ENCODE assay signal across 18 cellular contexts in the genomic region with DNA sequence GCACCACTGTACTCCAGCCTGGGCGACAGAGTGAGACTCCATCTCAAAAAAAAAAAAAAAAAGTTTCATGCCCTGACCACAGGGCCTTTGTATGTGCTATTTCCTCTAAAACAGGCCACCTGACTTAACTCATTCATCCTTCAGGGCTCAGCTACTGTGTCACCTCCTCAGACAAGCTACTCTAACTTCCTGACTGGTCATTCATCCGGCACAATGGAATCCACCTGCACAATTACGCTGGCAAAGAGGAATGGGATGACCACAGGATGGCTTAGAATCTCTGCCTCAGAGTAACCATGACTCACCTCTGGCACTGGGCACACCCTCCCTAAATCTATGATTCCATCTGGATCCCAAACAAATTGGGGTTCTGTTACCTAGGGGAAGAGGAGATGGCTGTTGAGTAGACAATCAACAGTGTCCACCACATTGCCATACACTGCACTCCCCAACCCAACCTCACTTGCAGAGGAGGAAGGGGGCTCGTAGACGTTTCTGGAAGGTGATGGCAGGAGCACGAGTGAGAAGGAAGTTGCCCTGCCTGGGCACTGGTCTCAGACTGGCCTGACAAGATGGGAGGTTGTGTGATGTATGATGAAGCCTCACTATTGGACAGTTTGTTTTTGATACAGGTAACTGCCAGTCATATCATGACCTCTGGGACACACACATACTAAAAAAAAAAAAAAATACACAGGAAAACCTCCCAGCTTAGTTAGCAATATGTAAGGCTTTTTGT. TPM values are rescaled to one million over a fixed set of nuclear protein-coding genes. Genes with fewer than 3 reads are reported as not detected.
DNase-seq lines count a peak whose midpoint lies in the region; ATAC-seq, FAIRE-seq and TF ChIP-seq lines count a peak whose summit lies in the region.
"Had no signal": no experiment of that assay in that cellular context is flagged by ENCODE, and none has a peak within 500 bp of the region (broad histone marks: within the 10 kb centered on the region; RNA-seq: fewer than 3 reads in every experiment).

No MANE protein-coding gene starts in this region.

- no peaks in the 10 kb centered on the region for H4K20me1 ChIP-seq in endothelial cell of umbilical vein (replicated peaks; ENCODE audit: control insufficient read depth, extremely low read depth, insufficient read depth, low read length)

- H3K4me2 ChIP-seq in endothelial cell of umbilical vein (ENCODE audit: insufficient read depth, low read length): no peak overlapping the region
- H3K4me2 ChIP-seq: KMS-11 had no signal

- POLR2A ChIA-PET in MCF 10A (lab: Yijun Ruan, JAX): no interaction called here
- POLR2A ChIA-PET in RWPE1 (lab: Yijun Ruan, JAX; ENCODE audit: low non-redundant PET): no interaction called here
- POLR2A ChIA-PET in endothelial cell of umbilical vein (lab: Charles Lee): interaction anchor here (0.6 kb wide), 1 partner anchor 10 kb away, joined by 3 read pairs; no protein-coding TSS in a partner anchor

- no peak overlapping the region for H3K27ac Mint-ChIP-seq in MCF 10A (ENCODE audit: low read depth, unreplicated experiment)
- peak overlapping the region; percentile 33 for H3K27ac Mint-ChIP-seq in stimulated activated naive B cell treated with anti-CD40 and anti-IgM and Interleukin-4, amounts not matched to agents 10 μg/mL and 1 μg/mL and 100 μg/mL, for 72 hours

- no peaks in the 10 kb centered on the region for H3K27me3 ChIP-seq in breast epithelium
- H3K27me3 ChIP-seq in endothelial cell of umbilical vein (ENCODE audit: control insufficient read depth in 2 of 2, insufficient read depth in 2 of 2, low read length in 2 of 2): no peaks in the 10 kb centered on the region

- H3K9me3 ChIP-seq in breast epithelium: no peaks in the 10 kb centered on the region
- no peaks in the 10 kb centered on the region for H3K9me3 ChIP-seq in endothelial cell of umbilical vein (replicated peaks; ENCODE audit: control insufficient read depth, insufficient read depth, low read length)

- no peak overlapping the region for H3K9ac ChIP-seq in endothelial cell of umbilical vein (replicated peaks; ENCODE audit: extremely low read depth, insufficient read depth, low read length)
- H3K9ac ChIP-seq: KMS-11 had no signal

- no peak overlapping the region for H3K4me3 Mint-ChIP-seq in MCF 10A (ENCODE audit: unreplicated experiment)
- no peak overlapping the region for H3K4me3 Mint-ChIP-seq in stimulated activated naive B cell treated with anti-CD40 and anti-IgM and Interleukin-4, amounts not matched to agents 10 μg/mL and 1 μg/mL and 100 μg/mL, for 72 hours

- intact Hi-C loops in MCF 10A (cut with micrococcal nuclease) (loop anchor here (2.0 kb wide), 1 partner anchor 23 kb away; a partner anchor contains a TSS), breast epithelium (cut with DNase I; ENCODE audit: low total_unique reads) (no loop called here), endothelial cell of umbilical vein (cut with micrococcal nuclease) (loop anchor here (10.0 kb wide), 1 partner anchor 557 kb away; no protein-coding TSS in a partner anchor)

- H2AFZ ChIP-seq in endothelial cell of umbilical vein (ENCODE audit: low read depth, low read length): no peak overlapping the region

- H3K36me3 ChIP-seq in breast epithelium (no peaks in the 10 kb centered on the region), endothelial cell of umbilical vein (ENCODE audit: control insufficient read depth in 2 of 2, extremely low read depth in 1 of 2, insufficient read depth in 2 of 2, low read length in 2 of 2) (no peaks in the 10 kb centered on the region)

- no peaks in the 10 kb centered on the region for H3K9me1 ChIP-seq in endothelial cell of umbilical vein (replicated peaks; ENCODE audit: control insufficient read depth, extremely low read depth, insufficient read depth, low read length)

- peaks cover 6% of the 10 kb centered on the region for H3K4me1 Mint-ChIP-seq in MCF 10A (ENCODE audit: insufficient read depth, unreplicated experiment)
- H3K4me1 Mint-ChIP-seq in stimulated activated naive B cell treated with anti-CD40 and anti-IgM and Interleukin-4, amounts not matched to agents 10 μg/mL and 1 μg/mL and 100 μg/mL, for 72 hours: peaks cover 34 to 56% of the 10 kb centered on the region in 2 donors

- TF ChIP-seq POLR2A in breast epithelium (IDR thresholded peaks at IDR 0.05) (no peak), endothelial cell of umbilical vein (IDR thresholded peaks at IDR 0.05; ENCODE audit: low read depth, low read length) (no peak)

- CTCF ChIA-PET in MCF 10A (lab: Yijun Ruan, JAX): interaction anchor here (0.7 to 2.4 kb wide), 3 partner anchors 9 to 264 kb away, joined by 3 to 7 read pairs (median 5); no protein-coding TSS in a partner anchor
- CTCF ChIA-PET in RWPE1 (lab: Yijun Ruan, JAX): no interaction called here
- CTCF ChIA-PET in endothelial cell of umbilical vein (lab: Charles Lee): interaction anchor here (1.2 kb wide), 1 partner anchor 23 kb away, joined by 3 read pairs; a partner anchor contains a TSS

- BruUV-seq in MCF 10A (replicated peaks; lab: Mats Ljungman, UMichigan) (no TSS peak), endothelial cell of umbilical vein (replicated peaks; lab: Mats Ljungman, UMichigan) (no TSS peak)

- ATAC-seq in stimulated activated naive B cell treated with anti-CD40 and anti-IgM and Interleukin-4, amounts not matched to agents 10 μg/mL and 1 μg/mL and 100 μg/mL, for 72 hours (replicated peaks): no peak
- no peak for ATAC-seq in GM21390 (IDR thresholded peaks at IDR 0.05; ENCODE audit: unreplicated experiment)
- ATAC-seq: Right ventricle myocardium inferior had no signal

- FAIRE-seq in endothelial cell of umbilical vein (lab: Jason Lieb, UNC): peak; percentile 59

- no peak for TF ChIP-seq CTCF in MCF 10A (IDR thresholded peaks at IDR 0.05; ENCODE audit: unreplicated experiment)
- no peak for TF ChIP-seq CTCF in breast epithelium (IDR thresholded peaks at IDR 0.05)
- no peak for TF ChIP-seq CTCF in RWPE1 (conservative IDR thresholded peaks at IDR 0.05; ENCODE audit: low read depth)
- TF ChIP-seq CTCF in endothelial cell of umbilical vein (IDR thresholded peaks at IDR 0.05; ENCODE audit: extremely low read depth in 1 of 2, insufficient read depth in 1 of 2, low read depth in 1 of 2, low read length in 2 of 2): no peak

- H3K27me3 Mint-ChIP-seq in MCF 10A (ENCODE audit: insufficient read depth, unreplicated experiment): no peaks in the 10 kb centered on the region
- no peaks in the 10 kb centered on the region for H3K27me3 Mint-ChIP-seq in stimulated activated naive B cell treated with anti-CD40 and anti-IgM and Interleukin-4, amounts not matched to agents 10 μg/mL and 1 μg/mL and 100 μg/mL, for 72 hours

- no peaks in the 10 kb centered on the region for H3K4me1 ChIP-seq in breast epithelium
- H3K4me1 ChIP-seq in endothelial cell of umbilical vein (ENCODE audit: control insufficient read depth, extremely low read depth, insufficient read depth, low read length): peaks cover under 1% of the 10 kb centered on the region

- H3K27ac ChIP-seq in breast epithelium: no peak overlapping the region
- no peak overlapping the region for H3K27ac ChIP-seq in RWPE1
- H3K27ac ChIP-seq in endothelial cell of umbilical vein (ENCODE audit: insufficient read depth, low read depth, low read length): no peak overlapping the region
- H3K27ac ChIP-seq: 22Rv1, KMS-11 had no signal

- H3K36me3 Mint-ChIP-seq in MCF 10A (ENCODE audit: insufficient read depth, unreplicated experiment): no peaks in the 10 kb centered on the region
- H3K36me3 Mint-ChIP-seq in stimulated activated naive B cell treated with anti-CD40 and anti-IgM and Interleukin-4, amounts not matched to agents 10 μg/mL and 1 μg/mL and 100 μg/mL, for 72 hours: peaks cover 0 to 1% of the 10 kb centered on the region in 2 donors

- dilution Hi-C loops in endothelial cell of umbilical vein (cut with MboI; ENCODE audit: extremely low pct_ligation_motif_present, low sequenced_read_pairs): no loop called here

- DNase-seq in MCF 10A (ENCODE audit: unreplicated experiment): peak; percentile 74
- DNase-seq in breast epithelium (ENCODE audit: low spot score in 2 of 2): no peak
- peak; percentile 76 for DNase-seq in RWPE1 (ENCODE audit: low spot score)
- DNase-seq in endothelial cell of umbilical vein (ENCODE audit: low read depth, low spot score): no peak
- DNase-seq in stimulated activated naive B cell treated with anti-CD40 and anti-IgM and Interleukin-4, amounts not matched to agents 10 μg/mL and 1 μg/mL and 100 μg/mL, for 72 hours: no peak
- no peak for DNase-seq in NCI-H2227 treated with DMSO at 0.1 percent for 48 hours (lab: John Stamatoyannopoulos, UW)
- no peak for DNase-seq in SKM-1 (lab: John Stamatoyannopoulos, UW; ENCODE audit: unreplicated experiment)
- DNase-seq: activated CD4-positive, alpha-beta T cell treated with anti-CD3 and anti-CD28 coated beads, Interleukin-2, amount 50 U/mL, for 4 hours; foreskin melanocyte; midbrain; NCI-H1694 treated with DMSO at 0.1 percent for 48 hours; NCI-H69; occipital lobe; stimulated activated naive CD4-positive, alpha-beta T cell treated with Interleukin-2 at 50 U/mL for 16 hours had no signal

- H3K9me3 Mint-ChIP-seq in MCF 10A (ENCODE audit: unreplicated experiment): no peaks in the 10 kb centered on the region
- H3K9me3 Mint-ChIP-seq in stimulated activated naive B cell treated with anti-CD40 and anti-IgM and Interleukin-4, amounts not matched to agents 10 μg/mL and 1 μg/mL and 100 μg/mL, for 72 hours: peaks cover 0 to 2% of the 10 kb centered on the region in 2 donors

- H3K4me3 ChIP-seq in breast epithelium (no peak overlapping the region), endothelial cell of umbilical vein (replicated peaks in 1 of 3; ENCODE audit: insufficient read depth in 1 of 3, low read depth in 1 of 3, low read length in 3 of 3) (no peak overlapping the region)

- no peaks in the 10 kb centered on the region for H3K79me2 ChIP-seq in endothelial cell of umbilical vein (ENCODE audit: control insufficient read depth, insufficient read depth, low read length)

RNA-seq across cellular contexts. Expression of a gene that starts 22.8 kb away (rescaled TPM):
- total RNA-seq in MCF 10A (2022) (1.9 and 2.5 TPM in 2 replicates), breast epithelium (10 to 100 TPM; 11.5 to 38.6 (median 21.3) TPM), endothelial cell of umbilical vein (29.2 and 41.1 TPM in 2 replicates)
- polyA plus RNA-seq in endothelial cell of umbilical vein: 69.1 and 77.4 TPM in 2 replicates
- polyA plus RNA-seq in endothelial cell of umbilical vein (2011; cell fraction: cytosol; rRNA removed): 37.6 and 57.9 TPM in 2 replicates
- polyA plus RNA-seq in endothelial cell of umbilical vein (2011; cell fraction: nucleus; rRNA removed): 22.6 and 34.8 TPM in 2 replicates
- 65.7 and 77.0 TPM in 2 replicates for polyA plus RNA-seq in endothelial cell of umbilical vein (2012)
- 24.8 and 26.4 TPM in 2 replicates for polyA minus RNA-seq in endothelial cell of umbilical vein
- 13.3 TPM for polyA minus RNA-seq in endothelial cell of umbilical vein (2011; cell fraction: cytosol; rRNA and poly(A)+ RNA removed)
- 10.7 and 20.2 TPM in 2 replicates for polyA minus RNA-seq in endothelial cell of umbilical vein (2011; cell fraction: nucleus; rRNA and poly(A)+ RNA removed)

RNA-seq across cellular contexts. Expression of a gene that starts 41.9 kb away (rescaled TPM):
- 26.2 and 35.0 TPM in 2 replicates for total RNA-seq in MCF 10A (2022)
- 10 to 100 TPM; 16.4 to 23.3 (median 16.8) TPM for total RNA-seq in breast epithelium
- total RNA-seq in endothelial cell of umbilical vein: 111 and 125 TPM in 2 replicates
- polyA plus RNA-seq in endothelial cell of umbilical vein: 67.8 and 69.5 TPM in 2 replicates
- 61.5 and 63.3 TPM in 2 replicates for polyA plus RNA-seq in endothelial cell of umbilical vein (2011; cell fraction: cytosol; rRNA removed)
- 75.6 and 93.8 TPM in 2 replicates for polyA plus RNA-seq in endothelial cell of umbilical vein (2011; cell fraction: nucleus; rRNA removed)
- 45.7 and 52.6 TPM in 2 replicates for polyA plus RNA-seq in endothelial cell of umbilical vein (2012)
- 82.6 and 88.7 TPM in 2 replicates for polyA minus RNA-seq in endothelial cell of umbilical vein
- 98.1 TPM for polyA minus RNA-seq in endothelial cell of umbilical vein (2011; cell fraction: cytosol; rRNA and poly(A)+ RNA removed)
- polyA minus RNA-seq in endothelial cell of umbilical vein (2011; cell fraction: nucleus; rRNA and poly(A)+ RNA removed): 49.0 and 54.1 TPM in 2 replicates

RNA-seq across cellular contexts. Expression of a gene that starts 58.4 kb away (rescaled TPM):
- total RNA-seq in MCF 10A (2022) (28.2 and 41.9 TPM in 2 replicates), breast epithelium (100 to 1,000 TPM in 2 of 3 donors, 10 to 100 TPM in 1; 85.6 to 106 (median 105) TPM), endothelial cell of umbilical vein (36.4 and 44.5 TPM in 2 replicates)
- polyA plus RNA-seq in endothelial cell of umbilical vein: 74.4 and 74.6 TPM in 2 replicates
- 64.6 and 74.8 TPM in 2 replicates for polyA plus RNA-seq in endothelial cell of umbilical vein (2011; cell fraction: cytosol; rRNA removed)
- 57.8 and 92.1 TPM in 2 replicates for polyA plus RNA-seq in endothelial cell of umbilical vein (2011; cell fraction: nucleus; rRNA removed)
- polyA plus RNA-seq in endothelial cell of umbilical vein (2012): 38.9 and 41.3 TPM in 2 replicates
- polyA minus RNA-seq in endothelial cell of umbilical vein: 100 and 123 TPM in 2 replicates
- polyA minus RNA-seq in endothelial cell of umbilical vein (2011; cell fraction: cytosol; rRNA and poly(A)+ RNA removed): 12.3 TPM
- polyA minus RNA-seq in endothelial cell of umbilical vein (2011; cell fraction: nucleus; rRNA and poly(A)+ RNA removed): 59.4 and 79.5 TPM in 2 replicates

Comparison
In these comparisons a context has a peak if more than half of its experiments do, and no peak if none do; other contexts are left out.
1. DNase-seq: peak in MCF 10A (single experiment) and RWPE1 (single experiment); none in breast epithelium (0 of 2), endothelial cell of umbilical vein (single experiment), stimulated activated naive B cell treated with anti-CD40 and anti-IgM and Interleukin-4, amounts not matched to agents 10 μg/mL and 1 μg/mL and 100 μg/mL, for 72 hours (single experiment), NCI-H2227 treated with DMSO at 0.1 percent for 48 hours (single experiment) and SKM-1 (single experiment).